17 cellular contexts compared by ENCODE assay signal in the genomic region with DNA sequence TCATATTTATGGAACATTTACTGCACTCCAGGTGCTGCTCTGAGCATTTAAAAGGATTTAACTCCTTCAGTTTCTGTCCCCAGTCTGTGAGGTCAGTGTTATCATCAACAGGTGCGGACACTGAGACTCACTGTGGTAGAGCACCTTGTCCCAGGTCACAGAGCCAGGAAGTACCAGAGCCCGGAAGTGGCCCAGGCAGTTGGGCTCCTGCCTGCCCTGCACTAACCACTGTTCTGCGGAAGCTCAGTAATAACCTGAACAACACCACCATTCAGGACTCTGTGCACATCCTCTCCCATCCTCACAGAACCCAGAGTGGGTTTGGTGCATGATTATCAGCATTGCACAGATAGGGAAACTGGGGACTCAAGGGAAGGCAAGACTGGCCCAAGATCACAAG. TPM values are rescaled to one million over a fixed set of nuclear protein-coding genes. Genes with fewer than 3 reads are reported as not detected.
DNase-seq lines count a peak whose midpoint lies in the region; ATAC-seq and TF ChIP-seq lines count a peak whose summit lies in the region.
"Had no signal": no experiment of that assay in that cellular context is flagged by ENCODE, and none has a peak within 500 bp of the region (broad histone marks: within the 10 kb centered on the region; RNA-seq: fewer than 3 reads in every experiment).

No MANE protein-coding gene starts in this region.

- 77 to 89% (median 81%) methylated on average over 3 of the region's 3 CpGs for WGBS in stomach, 5 donors

- intact Hi-C loops in stomach (cut with DNase I; ENCODE audit: low total_unique reads) = no loop called here

- no peak for TF ChIP-seq POLR2A in stomach (IDR thresholded peaks at IDR 0.05)

- H3K27ac ChIP-seq in stomach = no peak overlapping the region
- H3K27ac ChIP-seq: A549, right lobe of liver had no signal

- no peak for TF ChIP-seq CTCF in stomach (IDR thresholded peaks at IDR 0.05)

- ATAC-seq in activated CD8-positive, alpha-beta T cell treated with anti-CD3 and anti-CD28 coated beads, Interleukin-2, amount 10 ng/mL, durations not matched to agents 7 days and 5 days = peak; percentile 86
- ATAC-seq in central memory CD8-positive, alpha-beta T cell (replicated peaks; ENCODE audit: extremely low read depth, poor library complexity, severe bottlenecking) = peak; percentile 89
- ATAC-seq in GM21360 (IDR thresholded peaks at IDR 0.05; ENCODE audit: unreplicated experiment) = no peak
- ATAC-seq: A549 had no signal

- H3K36me3 Mint-ChIP-seq in activated CD8-positive, alpha-beta T cell treated with anti-CD3 and anti-CD28 coated beads, Interleukin-2, amount 10 ng/mL, durations not matched to agents 7 days and 5 days (ENCODE audit: low read depth) = peaks cover 65% of the 10 kb centered on the region
- H3K36me3 Mint-ChIP-seq in central memory CD8-positive, alpha-beta T cell (ENCODE audit: insufficient read depth) = peaks cover 2% of the 10 kb centered on the region
- H3K36me3 Mint-ChIP-seq: IgD-negative memory B cell, immature natural killer cell, memory B cell had no signal

- H3K27ac Mint-ChIP-seq in activated CD8-positive, alpha-beta T cell treated with anti-CD3 and anti-CD28 coated beads, Interleukin-2, amount 10 ng/mL, durations not matched to agents 7 days and 5 days = peak overlapping the region; percentile 87
- H3K27ac Mint-ChIP-seq in central memory CD8-positive, alpha-beta T cell (ENCODE audit: low read depth) = peak overlapping the region; percentile 82
- H3K27ac Mint-ChIP-seq: memory B cell had no signal

- no peak for TF ChIP-seq EP300 in stomach (IDR thresholded peaks at IDR 0.05)

- CTCF ChIA-PET in activated CD8-positive, alpha-beta T cell treated with anti-CD3 and anti-CD28 coated beads, Interleukin-2, amount 10 ng/mL, durations not matched to agents 7 days and 5 days (lab: Charles Lee) = interaction anchor here (0.9 to 6.4 kb wide), 5 partner anchors 9 to 103 kb away, joined by 3 to 49 read pairs (median 3); no protein-coding TSS in a partner anchor

- no peaks in the 10 kb centered on the region for H3K4me1 ChIP-seq in stomach
- H3K4me1 ChIP-seq: A549, right lobe of liver had no signal

- H3K9me3 Mint-ChIP-seq in activated CD8-positive, alpha-beta T cell treated with anti-CD3 and anti-CD28 coated beads, Interleukin-2, amount 10 ng/mL, durations not matched to agents 7 days and 5 days (ENCODE audit: insufficient read depth) = peaks cover 15% of the 10 kb centered on the region
- no peaks in the 10 kb centered on the region for H3K9me3 Mint-ChIP-seq in central memory CD8-positive, alpha-beta T cell

- no peaks in the 10 kb centered on the region for H3K9me3 ChIP-seq in stomach
- H3K9me3 ChIP-seq: A549, right lobe of liver had no signal

- POLR2A ChIA-PET in activated CD8-positive, alpha-beta T cell treated with anti-CD3 and anti-CD28 coated beads, Interleukin-2, amount 10 ng/mL, durations not matched to agents 7 days and 5 days (lab: Charles Lee) = interaction anchor here (0.7 to 3.5 kb wide), 7 partner anchors 9 to 57 kb away, joined by 3 to 38 read pairs (median 6); a partner anchor contains a TSS

- DNase-seq in activated T-cell treated with anti-CD3 and anti-CD28 coated beads for 1 hour (ENCODE audit: low read depth) (peak; percentile 29), activated T-cell treated with anti-CD3 and anti-CD28 coated beads for 4 hours (no peak), stomach (peak; percentile 29), dedifferentiated amniotic fluid mesenchymal stem cell (ENCODE audit: extremely low spot score) (no peak), NCI-H82 treated with DMSO at 0.1 percent for 48 hours (lab: John Stamatoyannopoulos, UW; ENCODE audit: unreplicated experiment) (no peak)
- peak; percentile 81 for DNase-seq in activated CD8-positive, alpha-beta T cell treated with anti-CD3 and anti-CD28 coated beads, Interleukin-2, amount 10 ng/mL, durations not matched to agents 7 days and 5 days
- no peak for DNase-seq in central memory CD8-positive, alpha-beta T cell (ENCODE audit: low spot score in 2 of 2)
- DNase-seq: HCEC 1CT, immature natural killer cell, NCI-H2107, NCI-H774, right lobe of liver, RPMI8226 had no signal

- no peak overlapping the region for H3K4me3 ChIP-seq in stomach
- H3K4me3 ChIP-seq: A549, right lobe of liver had no signal

- H3K4me1 Mint-ChIP-seq in activated CD8-positive, alpha-beta T cell treated with anti-CD3 and anti-CD28 coated beads, Interleukin-2, amount 10 ng/mL, durations not matched to agents 7 days and 5 days (ENCODE audit: low read depth) = peaks cover 99% of the 10 kb centered on the region
- H3K4me1 Mint-ChIP-seq in central memory CD8-positive, alpha-beta T cell = peaks cover 87% of the 10 kb centered on the region

- H3K4me3 Mint-ChIP-seq in activated CD8-positive, alpha-beta T cell treated with anti-CD3 and anti-CD28 coated beads, Interleukin-2, amount 10 ng/mL, durations not matched to agents 7 days and 5 days = peak overlapping the region; percentile 52
- H3K4me3 Mint-ChIP-seq in central memory CD8-positive, alpha-beta T cell = peak overlapping the region; percentile 52
- H3K4me3 Mint-ChIP-seq: IgD-negative memory B cell, memory B cell had no signal

- peaks cover 0 to 7% (median 0%) of the 10 kb centered on the region in 3 donors for H3K27me3 ChIP-seq in stomach
- H3K27me3 ChIP-seq: right lobe of liver had no signal

- no peaks in the 10 kb centered on the region for H3K27me3 Mint-ChIP-seq in activated CD8-positive, alpha-beta T cell treated with anti-CD3 and anti-CD28 coated beads, Interleukin-2, amount 10 ng/mL, durations not matched to agents 7 days and 5 days (ENCODE audit: low read depth)
- H3K27me3 Mint-ChIP-seq in central memory CD8-positive, alpha-beta T cell = no peaks in the 10 kb centered on the region

- H3K36me3 ChIP-seq in stomach = no peaks in the 10 kb centered on the region
- H3K36me3 ChIP-seq: right lobe of liver had no signal

RNA-seq across cellular contexts. Expression of a gene that starts 16.8 kb away (rescaled TPM):
- 100 to 1,000 TPM; 112 to 123 TPM for total RNA-seq in activated CD8-positive, alpha-beta T cell treated with anti-CD3 and anti-CD28 coated beads, Interleukin-2, amount 10 ng/mL, durations not matched to agents 7 days and 5 days
- total RNA-seq in stomach = 1 to 10 TPM in 1 of 5 donors, not detected in 4; 1.1 TPM
- polyA plus RNA-seq in stomach = under 1 TPM in 1 of 3 donors, not detected in 2; 0.98 TPM
- polyA plus RNA-seq: A549 had no signal

RNA-seq across cellular contexts. Expression of a gene that starts 54.6 kb away (rescaled TPM):
- 1 to 10 TPM; 1.3 to 1.5 TPM for total RNA-seq in activated CD8-positive, alpha-beta T cell treated with anti-CD3 and anti-CD28 coated beads, Interleukin-2, amount 10 ng/mL, durations not matched to agents 7 days and 5 days
- 10 to 100 TPM in 1 of 5 donors, 1 to 10 TPM in 1, under 1 TPM in 1, not detected in 2; 0.87 to 14.0 (median 2.9) TPM for total RNA-seq in stomach
- 1 to 10 TPM in 1 of 3 donors, under 1 TPM in 2; 0.18 to 3.1 (median 0.76) TPM for polyA plus RNA-seq in stomach

Comparison
In these comparisons a context has a peak if more than half of its experiments do, and no peak if none do; other contexts are left out.
1. DNase-seq: peak in activated T-cell treated with anti-CD3 and anti-CD28 coated beads for 1 hour (single experiment), activated CD8-positive, alpha-beta T cell treated with anti-CD3 and anti-CD28 coated beads, Interleukin-2, amount 10 ng/mL, durations not matched to agents 7 days and 5 days (single experiment) and stomach (single experiment); none in activated T-cell treated with anti-CD3 and anti-CD28 coated beads for 4 hours (single experiment), central memory CD8-positive, alpha-beta T cell (0 of 2), dedifferentiated amniotic fluid mesenchymal stem cell (single experiment) and NCI-H82 treated with DMSO at 0.1 percent for 48 hours (single experiment).
2. RNA of a gene that starts 16.8 kb away (total RNA-seq): 112 to 123 TPM in activated CD8-positive, alpha-beta T cell treated with anti-CD3 and anti-CD28 coated beads, Interleukin-2, amount 10 ng/mL, durations not matched to agents 7 days and 5 days; 1.1 TPM in stomach; every median in the first group is over 10 times any median in the second.